Comparison of ENCODE assay signal across 1 cellular context in the genomic region with DNA sequence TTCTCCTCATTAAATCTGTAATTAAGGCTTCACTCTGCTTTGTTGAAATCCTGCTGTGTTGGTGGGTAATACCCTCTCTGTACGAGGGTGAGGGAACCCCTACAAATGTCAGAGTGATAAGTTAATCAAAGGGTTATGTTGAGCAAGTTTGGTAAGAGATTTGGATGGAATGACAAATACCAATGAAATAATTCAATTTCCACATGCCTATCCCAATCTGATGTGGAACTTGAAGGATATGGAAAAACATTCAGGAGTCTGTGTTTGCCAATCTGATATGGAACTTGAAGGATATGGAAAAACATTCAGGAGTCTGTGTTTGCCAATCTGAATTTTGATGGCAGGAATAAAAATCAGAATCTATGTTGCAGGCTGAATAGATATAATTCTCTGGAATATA.
A peak's percentile ranks its signal among the peaks of the same experiment; 100 is the strongest.
TF ChIP-seq lines count a peak whose summit lies in the region.

No MANE protein-coding gene starts in this region.

TF ChIP-seq in SK-N-SH treated with all-trans-retinoic acid at 6 μM for 48 hours, 23 proteins besides CTCF, POLR2A, EP300 and RAD21 (continued from another document):
- TF ChIP-seq, protein P1, sequence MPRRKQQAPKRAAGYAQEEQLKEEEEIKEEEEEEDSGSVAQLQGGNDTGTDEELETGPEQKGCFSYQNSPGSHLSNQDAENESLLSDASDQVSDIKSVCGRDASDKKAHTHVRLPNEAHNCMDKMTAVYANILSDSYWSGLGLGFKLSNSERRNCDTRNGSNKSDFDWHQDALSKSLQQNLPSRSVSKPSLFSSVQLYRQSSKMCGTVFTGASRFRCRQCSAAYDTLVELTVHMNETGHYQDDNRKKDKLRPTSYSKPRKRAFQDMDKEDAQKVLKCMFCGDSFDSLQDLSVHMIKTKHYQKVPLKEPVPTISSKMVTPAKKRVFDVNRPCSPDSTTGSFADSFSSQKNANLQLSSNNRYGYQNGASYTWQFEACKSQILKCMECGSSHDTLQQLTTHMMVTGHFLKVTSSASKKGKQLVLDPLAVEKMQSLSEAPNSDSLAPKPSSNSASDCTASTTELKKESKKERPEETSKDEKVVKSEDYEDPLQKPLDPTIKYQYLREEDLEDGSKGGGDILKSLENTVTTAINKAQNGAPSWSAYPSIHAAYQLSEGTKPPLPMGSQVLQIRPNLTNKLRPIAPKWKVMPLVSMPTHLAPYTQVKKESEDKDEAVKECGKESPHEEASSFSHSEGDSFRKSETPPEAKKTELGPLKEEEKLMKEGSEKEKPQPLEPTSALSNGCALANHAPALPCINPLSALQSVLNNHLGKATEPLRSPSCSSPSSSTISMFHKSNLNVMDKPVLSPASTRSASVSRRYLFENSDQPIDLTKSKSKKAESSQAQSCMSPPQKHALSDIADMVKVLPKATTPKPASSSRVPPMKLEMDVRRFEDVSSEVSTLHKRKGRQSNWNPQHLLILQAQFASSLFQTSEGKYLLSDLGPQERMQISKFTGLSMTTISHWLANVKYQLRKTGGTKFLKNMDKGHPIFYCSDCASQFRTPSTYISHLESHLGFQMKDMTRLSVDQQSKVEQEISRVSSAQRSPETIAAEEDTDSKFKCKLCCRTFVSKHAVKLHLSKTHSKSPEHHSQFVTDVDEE (CRISPR knock-in tag; IDR thresholded peaks at IDR 0.05), result peak; percentile 57; the same call in 1 of the 2 replicates
- no peak for TF ChIP-seq ARNTL (CRISPR knock-in tag; IDR thresholded peaks at IDR 0.05; ENCODE audit: borderline replicate concordance, low read depth)
- peak; percentile 77 for TF ChIP-seq ISL1 (CRISPR knock-in tag; IDR thresholded peaks at IDR 0.05)
- TF ChIP-seq ZC3H10 (CRISPR knock-in tag; IDR thresholded peaks at IDR 0.05), result no peak
- no peak for TF ChIP-seq ZFP30 (CRISPR knock-in tag; IDR thresholded peaks at IDR 0.05)
- TF ChIP-seq, protein P2, sequence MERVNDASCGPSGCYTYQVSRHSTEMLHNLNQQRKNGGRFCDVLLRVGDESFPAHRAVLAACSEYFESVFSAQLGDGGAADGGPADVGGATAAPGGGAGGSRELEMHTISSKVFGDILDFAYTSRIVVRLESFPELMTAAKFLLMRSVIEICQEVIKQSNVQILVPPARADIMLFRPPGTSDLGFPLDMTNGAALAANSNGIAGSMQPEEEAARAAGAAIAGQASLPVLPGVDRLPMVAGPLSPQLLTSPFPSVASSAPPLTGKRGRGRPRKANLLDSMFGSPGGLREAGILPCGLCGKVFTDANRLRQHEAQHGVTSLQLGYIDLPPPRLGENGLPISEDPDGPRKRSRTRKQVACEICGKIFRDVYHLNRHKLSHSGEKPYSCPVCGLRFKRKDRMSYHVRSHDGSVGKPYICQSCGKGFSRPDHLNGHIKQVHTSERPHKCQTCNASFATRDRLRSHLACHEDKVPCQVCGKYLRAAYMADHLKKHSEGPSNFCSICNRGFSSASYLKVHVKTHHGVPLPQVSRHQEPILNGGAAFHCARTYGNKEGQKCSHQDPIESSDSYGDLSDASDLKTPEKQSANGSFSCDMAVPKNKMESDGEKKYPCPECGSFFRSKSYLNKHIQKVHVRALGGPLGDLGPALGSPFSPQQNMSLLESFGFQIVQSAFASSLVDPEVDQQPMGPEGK (CRISPR knock-in tag; IDR thresholded peaks at IDR 0.05; ENCODE audit: borderline replicate concordance), result no peak
- no peak for TF ChIP-seq ZNF70 (CRISPR knock-in tag; IDR thresholded peaks at IDR 0.05)
- TF ChIP-seq TCF4 (CRISPR knock-in tag; IDR thresholded peaks at IDR 0.05; ENCODE audit: borderline replicate concordance), result no peak
- TF ChIP-seq, protein P3, sequence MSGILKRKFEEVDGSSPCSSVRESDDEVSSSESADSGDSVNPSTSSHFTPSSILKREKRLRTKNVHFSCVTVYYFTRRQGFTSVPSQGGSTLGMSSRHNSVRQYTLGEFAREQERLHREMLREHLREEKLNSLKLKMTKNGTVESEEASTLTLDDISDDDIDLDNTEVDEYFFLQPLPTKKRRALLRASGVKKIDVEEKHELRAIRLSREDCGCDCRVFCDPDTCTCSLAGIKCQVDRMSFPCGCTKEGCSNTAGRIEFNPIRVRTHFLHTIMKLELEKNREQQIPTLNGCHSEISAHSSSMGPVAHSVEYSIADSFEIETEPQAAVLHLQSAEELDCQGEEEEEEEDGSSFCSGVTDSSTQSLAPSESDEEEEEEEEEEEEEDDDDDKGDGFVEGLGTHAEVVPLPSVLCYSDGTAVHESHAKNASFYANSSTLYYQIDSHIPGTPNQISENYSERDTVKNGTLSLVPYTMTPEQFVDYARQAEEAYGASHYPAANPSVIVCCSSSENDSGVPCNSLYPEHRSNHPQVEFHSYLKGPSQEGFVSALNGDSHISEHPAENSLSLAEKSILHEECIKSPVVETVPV (CRISPR knock-in tag; IDR thresholded peaks at IDR 0.05), result no peak
